ENCODE assay signal across 2 cellular contexts in the genomic region with DNA sequence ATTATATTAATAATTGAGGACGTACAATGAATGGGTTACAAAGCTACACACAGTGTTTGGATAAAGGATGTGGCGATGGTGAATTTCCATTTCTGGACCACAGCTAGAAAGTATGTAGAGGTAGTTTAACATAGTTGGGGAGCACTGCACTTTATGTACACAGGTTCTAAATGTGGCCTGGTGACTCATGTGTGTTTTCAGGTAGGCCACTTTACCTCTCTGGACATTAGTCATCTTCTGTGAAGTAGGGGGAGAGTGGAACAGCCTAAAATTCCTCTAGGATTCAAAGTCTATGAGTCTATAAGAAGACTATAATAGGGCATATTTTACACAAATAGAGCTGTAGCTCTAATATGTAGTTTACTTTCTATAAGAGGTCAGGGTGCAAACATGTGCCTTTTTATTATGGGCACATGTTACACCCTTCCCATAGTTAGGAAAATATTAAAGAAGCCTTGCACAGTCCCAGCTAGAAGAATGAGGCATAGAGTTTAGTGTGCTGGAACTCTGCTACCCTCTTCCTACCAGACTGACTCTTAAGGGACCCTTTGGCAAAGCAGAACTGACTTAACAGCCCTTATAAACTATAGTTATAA.
TF ChIP-seq lines count a peak whose summit lies in the region.

No MANE protein-coding gene starts in this region.

TF ChIP-seq in HCT116, 20 proteins besides CTCF, POLR2A, EP300 and RAD21:
- TF ChIP-seq, protein P1, sequence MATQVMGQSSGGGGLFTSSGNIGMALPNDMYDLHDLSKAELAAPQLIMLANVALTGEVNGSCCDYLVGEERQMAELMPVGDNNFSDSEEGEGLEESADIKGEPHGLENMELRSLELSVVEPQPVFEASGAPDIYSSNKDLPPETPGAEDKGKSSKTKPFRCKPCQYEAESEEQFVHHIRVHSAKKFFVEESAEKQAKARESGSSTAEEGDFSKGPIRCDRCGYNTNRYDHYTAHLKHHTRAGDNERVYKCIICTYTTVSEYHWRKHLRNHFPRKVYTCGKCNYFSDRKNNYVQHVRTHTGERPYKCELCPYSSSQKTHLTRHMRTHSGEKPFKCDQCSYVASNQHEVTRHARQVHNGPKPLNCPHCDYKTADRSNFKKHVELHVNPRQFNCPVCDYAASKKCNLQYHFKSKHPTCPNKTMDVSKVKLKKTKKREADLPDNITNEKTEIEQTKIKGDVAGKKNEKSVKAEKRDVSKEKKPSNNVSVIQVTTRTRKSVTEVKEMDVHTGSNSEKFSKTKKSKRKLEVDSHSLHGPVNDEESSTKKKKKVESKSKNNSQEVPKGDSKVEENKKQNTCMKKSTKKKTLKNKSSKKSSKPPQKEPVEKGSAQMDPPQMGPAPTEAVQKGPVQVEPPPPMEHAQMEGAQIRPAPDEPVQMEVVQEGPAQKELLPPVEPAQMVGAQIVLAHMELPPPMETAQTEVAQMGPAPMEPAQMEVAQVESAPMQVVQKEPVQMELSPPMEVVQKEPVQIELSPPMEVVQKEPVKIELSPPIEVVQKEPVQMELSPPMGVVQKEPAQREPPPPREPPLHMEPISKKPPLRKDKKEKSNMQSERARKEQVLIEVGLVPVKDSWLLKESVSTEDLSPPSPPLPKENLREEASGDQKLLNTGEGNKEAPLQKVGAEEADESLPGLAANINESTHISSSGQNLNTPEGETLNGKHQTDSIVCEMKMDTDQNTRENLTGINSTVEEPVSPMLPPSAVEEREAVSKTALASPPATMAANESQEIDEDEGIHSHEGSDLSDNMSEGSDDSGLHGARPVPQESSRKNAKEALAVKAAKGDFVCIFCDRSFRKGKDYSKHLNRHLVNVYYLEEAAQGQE (IDR thresholded peaks at IDR 0.05; ENCODE audit: low read depth) = no peak
- TF ChIP-seq CEBPB (IDR thresholded peaks at IDR 0.05; ENCODE audit: low read depth) (no peak), EZH2phosphoT487 (IDR thresholded peaks at IDR 0.05; ENCODE audit: borderline replicate concordance) (no peak), EGR1 (IDR thresholded peaks at IDR 0.05; ENCODE audit: low read depth) (no peak), SP1 (IDR thresholded peaks at IDR 0.05; ENCODE audit: low read depth) (no peak), TCF7L2 (IDR thresholded peaks at IDR 0.05; ENCODE audit: borderline replicate concordance, extremely low read depth, insufficient read depth, insufficient read length) (no peak), ZNF274 (IDR thresholded peaks at IDR 0.05; ENCODE audit: low read depth, low read length) (no peak), SIN3A (IDR thresholded peaks at IDR 0.05; ENCODE audit: low read depth) (no peak), CBX3 (IDR thresholded peaks at IDR 0.05; ENCODE audit: low read depth) (no peak), ZFX (IDR thresholded peaks at IDR 0.05) (no peak), POLR2AphosphoS5 (IDR thresholded peaks at IDR 0.05; ENCODE audit: low read depth, low read length) (no peak), ELF1 (IDR thresholded peaks at IDR 0.05; ENCODE audit: borderline replicate concordance, low read depth) (no peak), YY1 (IDR thresholded peaks at IDR 0.05; ENCODE audit: extremely low read depth, insufficient replicate concordance, low read depth, low read length) (no peak), JUND (IDR thresholded peaks at IDR 0.05) (peak; percentile 30; the same call in 1 of the 2 replicates), FOSL1 (IDR thresholded peaks at IDR 0.05; ENCODE audit: low read depth) (peak; percentile 37; the same call in 1 of the 2 replicates), EZH2 (IDR thresholded peaks at IDR 0.05) (no peak)
- TF ChIP-seq, protein P2, sequence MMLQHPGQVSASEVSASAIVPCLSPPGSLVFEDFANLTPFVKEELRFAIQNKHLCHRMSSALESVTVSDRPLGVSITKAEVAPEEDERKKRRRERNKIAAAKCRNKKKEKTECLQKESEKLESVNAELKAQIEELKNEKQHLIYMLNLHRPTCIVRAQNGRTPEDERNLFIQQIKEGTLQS (IDR thresholded peaks at IDR 0.05) = no peak
- TF ChIP-seq, protein P3, sequence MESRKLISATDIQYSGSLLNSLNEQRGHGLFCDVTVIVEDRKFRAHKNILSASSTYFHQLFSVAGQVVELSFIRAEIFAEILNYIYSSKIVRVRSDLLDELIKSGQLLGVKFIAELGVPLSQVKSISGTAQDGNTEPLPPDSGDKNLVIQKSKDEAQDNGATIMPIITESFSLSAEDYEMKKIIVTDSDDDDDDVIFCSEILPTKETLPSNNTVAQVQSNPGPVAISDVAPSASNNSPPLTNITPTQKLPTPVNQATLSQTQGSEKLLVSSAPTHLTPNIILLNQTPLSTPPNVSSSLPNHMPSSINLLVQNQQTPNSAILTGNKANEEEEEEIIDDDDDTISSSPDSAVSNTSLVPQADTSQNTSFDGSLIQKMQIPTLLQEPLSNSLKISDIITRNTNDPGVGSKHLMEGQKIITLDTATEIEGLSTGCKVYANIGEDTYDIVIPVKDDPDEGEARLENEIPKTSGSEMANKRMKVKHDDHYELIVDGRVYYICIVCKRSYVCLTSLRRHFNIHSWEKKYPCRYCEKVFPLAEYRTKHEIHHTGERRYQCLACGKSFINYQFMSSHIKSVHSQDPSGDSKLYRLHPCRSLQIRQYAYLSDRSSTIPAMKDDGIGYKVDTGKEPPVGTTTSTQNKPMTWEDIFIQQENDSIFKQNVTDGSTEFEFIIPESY (IDR thresholded peaks at IDR 0.05; ENCODE audit: extremely low read depth, insufficient replicate concordance, low read length) = no peak

TF ChIP-seq in HepG2, 621 proteins besides CTCF, POLR2A, EP300 and RAD21 (continues in another document):
- TF ChIP-seq KAT8 (CRISPR knock-in tag; IDR thresholded peaks at IDR 0.05) (0 out of 2 replicates have a peak, but pooled peaks have one; percentile 34), MAFK (conservative IDR thresholded peaks at IDR 0.05 in 1 of 2, IDR thresholded peaks at IDR 0.05 in 1 of 2; ENCODE audit: low read length in 2 of 2) (no peak), ELF3 (CRISPR knock-in tag; IDR thresholded peaks at IDR 0.05) (0 out of 2 replicates have a peak, but pooled peaks have one; percentile 24), FOXO1 (CRISPR knock-in tag; IDR thresholded peaks at IDR 0.05) (no peak; the same call in 1 of the 2 replicates), ERF (CRISPR knock-in tag; IDR thresholded peaks at IDR 0.05) (0 out of 2 replicates have a peak, but pooled peaks have one; percentile 14), MED13 (CRISPR knock-in tag; IDR thresholded peaks at IDR 0.05) (no peak), RORA (CRISPR knock-in tag; IDR thresholded peaks at IDR 0.05) (no peak), MED1 (CRISPR knock-in tag; IDR thresholded peaks at IDR 0.05) (peak; percentile 84), CAMTA2 (CRISPR knock-in tag; IDR thresholded peaks at IDR 0.05; ENCODE audit: borderline replicate concordance) (no peak), NFE2 (CRISPR knock-in tag; IDR thresholded peaks at IDR 0.05) (no peak), SAP130 (CRISPR knock-in tag; IDR thresholded peaks at IDR 0.05; ENCODE audit: low read depth) (peak; percentile 50; the same call in 1 of the 2 replicates), ZNF430 (CRISPR knock-in tag; IDR thresholded peaks at IDR 0.05) (no peak), ZNF883 (CRISPR knock-in tag; IDR thresholded peaks at IDR 0.05; ENCODE audit: not compliant biosample characterization) (no peak), ZNF264 (CRISPR knock-in tag; IDR thresholded peaks at IDR 0.05) (0 out of 2 replicates have a peak, but pooled peaks have one; percentile 10), NR2F1 (CRISPR knock-in tag; IDR thresholded peaks at IDR 0.05) (no peak), SOX5 (CRISPR knock-in tag; IDR thresholded peaks at IDR 0.05; ENCODE audit: borderline replicate concordance) (peak; percentile 29; the same call in 1 of the 2 replicates), CENPT (CRISPR knock-in tag; IDR thresholded peaks at IDR 0.05; ENCODE audit: low read depth) (no peak), ZNF251 (CRISPR knock-in tag; IDR thresholded peaks at IDR 0.05) (no peak), ZNF709 (CRISPR knock-in tag; IDR thresholded peaks at IDR 0.05) (0 out of 2 replicates have a peak, but pooled peaks have one; percentile 25), HHEX (CRISPR knock-in tag; IDR thresholded peaks at IDR 0.05) (no peak), ZNF546 (CRISPR knock-in tag; conservative IDR thresholded peaks at IDR 0.05) (no peak), MATR3 (CRISPR knock-in tag; IDR thresholded peaks at IDR 0.05) (no peak), LCORL (IDR thresholded peaks at IDR 0.05) (no peak), LCORL (CRISPR knock-in tag; IDR thresholded peaks at IDR 0.05) (peak; percentile 18; the same call in 1 of the 2 replicates), HMG20A (CRISPR knock-in tag; IDR thresholded peaks at IDR 0.05; ENCODE audit: borderline replicate concordance) (peak; percentile 32; the same call in 1 of the 2 replicates), ZNF768 (CRISPR knock-in tag; IDR thresholded peaks at IDR 0.05) (no peak), DNMT1 (CRISPR knock-in tag; IDR thresholded peaks at IDR 0.05) (no peak)
- TF ChIP-seq, protein P4, sequence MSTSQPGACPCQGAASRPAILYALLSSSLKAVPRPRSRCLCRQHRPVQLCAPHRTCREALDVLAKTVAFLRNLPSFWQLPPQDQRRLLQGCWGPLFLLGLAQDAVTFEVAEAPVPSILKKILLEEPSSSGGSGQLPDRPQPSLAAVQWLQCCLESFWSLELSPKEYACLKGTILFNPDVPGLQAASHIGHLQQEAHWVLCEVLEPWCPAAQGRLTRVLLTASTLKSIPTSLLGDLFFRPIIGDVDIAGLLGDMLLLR (CRISPR knock-in tag; IDR thresholded peaks at IDR 0.05) = no peak
- TF ChIP-seq, protein P5, sequence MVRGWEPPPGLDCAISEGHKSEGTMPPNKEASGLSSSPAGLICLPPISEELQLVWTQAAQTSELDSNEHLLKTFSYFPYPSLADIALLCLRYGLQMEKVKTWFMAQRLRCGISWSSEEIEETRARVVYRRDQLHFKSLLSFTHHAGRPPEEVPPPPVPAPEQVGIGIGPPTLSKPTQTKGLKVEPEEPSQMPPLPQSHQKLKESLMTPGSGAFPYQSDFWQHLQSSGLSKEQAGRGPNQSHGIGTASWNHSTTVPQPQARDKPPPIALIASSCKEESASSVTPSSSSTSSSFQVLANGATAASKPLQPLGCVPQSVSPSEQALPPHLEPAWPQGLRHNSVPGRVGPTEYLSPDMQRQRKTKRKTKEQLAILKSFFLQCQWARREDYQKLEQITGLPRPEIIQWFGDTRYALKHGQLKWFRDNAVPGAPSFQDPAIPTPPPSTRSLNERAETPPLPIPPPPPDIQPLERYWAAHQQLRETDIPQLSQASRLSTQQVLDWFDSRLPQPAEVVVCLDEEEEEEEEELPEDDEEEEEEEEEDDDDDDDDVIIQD (CRISPR knock-in tag; IDR thresholded peaks at IDR 0.05; ENCODE audit: low read depth) = peak; percentile 58; the same call in 1 of the 2 replicates
- TF ChIP-seq, protein P6, sequence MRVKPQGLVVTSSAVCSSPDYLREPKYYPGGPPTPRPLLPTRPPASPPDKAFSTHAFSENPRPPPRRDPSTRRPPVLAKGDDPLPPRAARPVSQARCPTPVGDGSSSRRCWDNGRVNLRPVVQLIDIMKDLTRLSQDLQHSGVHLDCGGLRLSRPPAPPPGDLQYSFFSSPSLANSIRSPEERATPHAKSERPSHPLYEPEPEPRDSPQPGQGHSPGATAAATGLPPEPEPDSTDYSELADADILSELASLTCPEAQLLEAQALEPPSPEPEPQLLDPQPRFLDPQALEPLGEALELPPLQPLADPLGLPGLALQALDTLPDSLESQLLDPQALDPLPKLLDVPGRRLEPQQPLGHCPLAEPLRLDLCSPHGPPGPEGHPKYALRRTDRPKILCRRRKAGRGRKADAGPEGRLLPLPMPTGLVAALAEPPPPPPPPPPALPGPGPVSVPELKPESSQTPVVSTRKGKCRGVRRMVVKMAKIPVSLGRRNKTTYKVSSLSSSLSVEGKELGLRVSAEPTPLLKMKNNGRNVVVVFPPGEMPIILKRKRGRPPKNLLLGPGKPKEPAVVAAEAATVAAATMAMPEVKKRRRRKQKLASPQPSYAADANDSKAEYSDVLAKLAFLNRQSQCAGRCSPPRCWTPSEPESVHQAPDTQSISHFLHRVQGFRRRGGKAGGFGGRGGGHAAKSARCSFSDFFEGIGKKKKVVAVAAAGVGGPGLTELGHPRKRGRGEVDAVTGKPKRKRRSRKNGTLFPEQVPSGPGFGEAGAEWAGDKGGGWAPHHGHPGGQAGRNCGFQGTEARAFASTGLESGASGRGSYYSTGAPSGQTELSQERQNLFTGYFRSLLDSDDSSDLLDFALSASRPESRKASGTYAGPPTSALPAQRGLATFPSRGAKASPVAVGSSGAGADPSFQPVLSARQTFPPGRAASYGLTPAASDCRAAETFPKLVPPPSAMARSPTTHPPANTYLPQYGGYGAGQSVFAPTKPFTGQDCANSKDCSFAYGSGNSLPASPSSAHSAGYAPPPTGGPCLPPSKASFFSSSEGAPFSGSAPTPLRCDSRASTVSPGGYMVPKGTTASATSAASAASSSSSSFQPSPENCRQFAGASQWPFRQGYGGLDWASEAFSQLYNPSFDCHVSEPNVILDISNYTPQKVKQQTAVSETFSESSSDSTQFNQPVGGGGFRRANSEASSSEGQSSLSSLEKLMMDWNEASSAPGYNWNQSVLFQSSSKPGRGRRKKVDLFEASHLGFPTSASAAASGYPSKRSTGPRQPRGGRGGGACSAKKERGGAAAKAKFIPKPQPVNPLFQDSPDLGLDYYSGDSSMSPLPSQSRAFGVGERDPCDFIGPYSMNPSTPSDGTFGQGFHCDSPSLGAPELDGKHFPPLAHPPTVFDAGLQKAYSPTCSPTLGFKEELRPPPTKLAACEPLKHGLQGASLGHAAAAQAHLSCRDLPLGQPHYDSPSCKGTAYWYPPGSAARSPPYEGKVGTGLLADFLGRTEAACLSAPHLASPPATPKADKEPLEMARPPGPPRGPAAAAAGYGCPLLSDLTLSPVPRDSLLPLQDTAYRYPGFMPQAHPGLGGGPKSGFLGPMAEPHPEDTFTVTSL (CRISPR knock-in tag; IDR thresholded peaks at IDR 0.05; ENCODE audit: borderline replicate concordance) = peak; percentile 17; the same call in 1 of the 2 replicates
- TF ChIP-seq, protein P7, sequence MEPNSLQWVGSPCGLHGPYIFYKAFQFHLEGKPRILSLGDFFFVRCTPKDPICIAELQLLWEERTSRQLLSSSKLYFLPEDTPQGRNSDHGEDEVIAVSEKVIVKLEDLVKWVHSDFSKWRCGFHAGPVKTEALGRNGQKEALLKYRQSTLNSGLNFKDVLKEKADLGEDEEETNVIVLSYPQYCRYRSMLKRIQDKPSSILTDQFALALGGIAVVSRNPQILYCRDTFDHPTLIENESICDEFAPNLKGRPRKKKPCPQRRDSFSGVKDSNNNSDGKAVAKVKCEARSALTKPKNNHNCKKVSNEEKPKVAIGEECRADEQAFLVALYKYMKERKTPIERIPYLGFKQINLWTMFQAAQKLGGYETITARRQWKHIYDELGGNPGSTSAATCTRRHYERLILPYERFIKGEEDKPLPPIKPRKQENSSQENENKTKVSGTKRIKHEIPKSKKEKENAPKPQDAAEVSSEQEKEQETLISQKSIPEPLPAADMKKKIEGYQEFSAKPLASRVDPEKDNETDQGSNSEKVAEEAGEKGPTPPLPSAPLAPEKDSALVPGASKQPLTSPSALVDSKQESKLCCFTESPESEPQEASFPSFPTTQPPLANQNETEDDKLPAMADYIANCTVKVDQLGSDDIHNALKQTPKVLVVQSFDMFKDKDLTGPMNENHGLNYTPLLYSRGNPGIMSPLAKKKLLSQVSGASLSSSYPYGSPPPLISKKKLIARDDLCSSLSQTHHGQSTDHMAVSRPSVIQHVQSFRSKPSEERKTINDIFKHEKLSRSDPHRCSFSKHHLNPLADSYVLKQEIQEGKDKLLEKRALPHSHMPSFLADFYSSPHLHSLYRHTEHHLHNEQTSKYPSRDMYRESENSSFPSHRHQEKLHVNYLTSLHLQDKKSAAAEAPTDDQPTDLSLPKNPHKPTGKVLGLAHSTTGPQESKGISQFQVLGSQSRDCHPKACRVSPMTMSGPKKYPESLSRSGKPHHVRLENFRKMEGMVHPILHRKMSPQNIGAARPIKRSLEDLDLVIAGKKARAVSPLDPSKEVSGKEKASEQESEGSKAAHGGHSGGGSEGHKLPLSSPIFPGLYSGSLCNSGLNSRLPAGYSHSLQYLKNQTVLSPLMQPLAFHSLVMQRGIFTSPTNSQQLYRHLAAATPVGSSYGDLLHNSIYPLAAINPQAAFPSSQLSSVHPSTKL (CRISPR knock-in tag; IDR thresholded peaks at IDR 0.05) = peak; percentile 69; the same call in 1 of the 2 replicates
